1 cellular context compared by ENCODE assay signal in genomic region chr2:149129433-149129832, GRCh38.
TF ChIP-seq lines count a peak whose summit lies in the region.

No MANE protein-coding gene starts in this region.

TF ChIP-seq in GM23338, 12 proteins besides CTCF, POLR2A, EP300 and RAD21 (continued from another document):
- TF ChIP-seq ZNF462 (CRISPR knock-in tag; IDR thresholded peaks at IDR 0.05), result no peak
- no peak for TF ChIP-seq REST (IDR thresholded peaks at IDR 0.05; ENCODE audit: unreplicated experiment)
- no peak for TF ChIP-seq STAT1 (IDR thresholded peaks at IDR 0.05; ENCODE audit: unreplicated experiment)
- TF ChIP-seq ZNF114 (CRISPR knock-in tag; IDR thresholded peaks at IDR 0.05), result no peak
- no peak for TF ChIP-seq POLR2AphosphoS5 (IDR thresholded peaks at IDR 0.05; ENCODE audit: low read depth)
- TF ChIP-seq ETS1 (IDR thresholded peaks at IDR 0.05), result no peak
